ENCODE assay signal across 23 cellular contexts in genomic region chr7:5322621-5323410, GRCh38. TPM values are rescaled to one million over a fixed set of nuclear protein-coding genes. Genes with fewer than 3 reads are reported as not detected.
DNase-seq lines count a peak whose midpoint lies in the region; ATAC-seq and TF ChIP-seq lines count a peak whose summit lies in the region.
"Had no signal": no experiment of that assay in that cellular context is flagged by ENCODE, and none has a peak within 500 bp of the region (broad histone marks: within the 10 kb centered on the region; RNA-seq: fewer than 3 reads in every experiment).

No MANE protein-coding gene starts in this region.

- H3K27ac Mint-ChIP-seq in activated naive CD4-positive, alpha-beta T cell treated with anti-CD3 and anti-CD28 coated beads, Interleukin-2, amount 50 U/mL, for 24 hours = peak overlapping the region; percentile 30
- no peak overlapping the region for H3K27ac Mint-ChIP-seq in endothelial cell (ENCODE audit: unreplicated experiment)
- no peak overlapping the region for H3K27ac Mint-ChIP-seq in CD4-positive, alpha-beta memory T cell
- H3K27ac Mint-ChIP-seq: GM23338 had no signal

- H3K27me3 Mint-ChIP-seq in activated naive CD4-positive, alpha-beta T cell treated with anti-CD3 and anti-CD28 coated beads, Interleukin-2, amount 50 U/mL, for 24 hours = no peaks in the 10 kb centered on the region
- peaks cover 15% of the 10 kb centered on the region for H3K27me3 Mint-ChIP-seq in endothelial cell (ENCODE audit: unreplicated experiment)
- no peaks in the 10 kb centered on the region for H3K27me3 Mint-ChIP-seq in CD4-positive, alpha-beta memory T cell

- no peak overlapping the region for H2AFZ ChIP-seq in osteoblast (ENCODE audit: low read length)
- H2AFZ ChIP-seq: GM23338 had no signal

- H3K4me1 Mint-ChIP-seq in activated naive CD4-positive, alpha-beta T cell treated with anti-CD3 and anti-CD28 coated beads, Interleukin-2, amount 50 U/mL, for 24 hours = peaks cover 4% of the 10 kb centered on the region
- H3K4me1 Mint-ChIP-seq in endothelial cell (ENCODE audit: unreplicated experiment) = no peaks in the 10 kb centered on the region
- peaks cover 0 to 5% (median under 1%) of the 10 kb centered on the region in 4 donors for H3K4me1 Mint-ChIP-seq in CD4-positive, alpha-beta memory T cell
- H3K4me1 Mint-ChIP-seq: CD14-positive monocyte had no signal

- H3K4me1 ChIP-seq in Panc1 (ENCODE audit: control insufficient read depth, insufficient read depth, low read length) (no peaks in the 10 kb centered on the region), osteoblast (ENCODE audit: insufficient read depth, low read length) (peaks cover 4% of the 10 kb centered on the region)
- no peaks in the 10 kb centered on the region for H3K4me1 ChIP-seq in CD4-positive, alpha-beta memory T cell (ENCODE audit: insufficient read depth, low read length)

- in situ Hi-C loops in Panc1 (cut with HindIII; ENCODE audit: low pct_unique_long_range_greater_than_20kb, low sequenced_read_pairs) = no loop called here

- peaks cover 37% of the 10 kb centered on the region for H3K36me3 Mint-ChIP-seq in activated naive CD4-positive, alpha-beta T cell treated with anti-CD3 and anti-CD28 coated beads, Interleukin-2, amount 50 U/mL, for 24 hours
- H3K36me3 Mint-ChIP-seq in endothelial cell (ENCODE audit: low read depth, unreplicated experiment) = peaks cover 55% of the 10 kb centered on the region
- peaks cover 42 to 59% of the 10 kb centered on the region in 2 donors for H3K36me3 Mint-ChIP-seq in CD4-positive, alpha-beta memory T cell

- CTCF ChIA-PET in Panc1 (lab: Charles Lee) = no interaction called here
- CTCF ChIA-PET in CD4-positive, alpha-beta memory T cell (lab: Charles Lee; ENCODE audit: partially characterized antibody) = no interaction called here

- TSS peak; percentile 45 for BruUV-seq in Panc1 (replicated peaks; lab: Mats Ljungman, UMichigan)

- no peak overlapping the region for H3K27ac ChIP-seq in Panc1 (ENCODE audit: low read length)
- no peak overlapping the region for H3K27ac ChIP-seq in osteoblast (ENCODE audit: low read depth, low read length)
- no peak overlapping the region for H3K27ac ChIP-seq in CD4-positive, alpha-beta memory T cell (ENCODE audit: low read depth, low read length)

- no peak overlapping the region for H3K4me2 ChIP-seq in osteoblast (ENCODE audit: insufficient read depth, low read length)
- H3K4me2 ChIP-seq: GM23338 had no signal

- no peaks in the 10 kb centered on the region for H3K9me3 Mint-ChIP-seq in activated naive CD4-positive, alpha-beta T cell treated with anti-CD3 and anti-CD28 coated beads, Interleukin-2, amount 50 U/mL, for 24 hours
- H3K9me3 Mint-ChIP-seq in endothelial cell (ENCODE audit: unreplicated experiment) = no peaks in the 10 kb centered on the region
- peaks cover 0 to 23% (median 16%) of the 10 kb centered on the region in 8 donors for H3K9me3 Mint-ChIP-seq in CD4-positive, alpha-beta memory T cell

- DNase-seq in activated naive CD4-positive, alpha-beta T cell (lab: John Stamatoyannopoulos, UW) = no peak
- no peak for DNase-seq in Panc1 (ENCODE audit: low read depth, low spot score)
- no peak for DNase-seq in endothelial cell (ENCODE audit: low spot score)
- DNase-seq in osteoblast (ENCODE audit: insufficient read length, low spot score, missing footprints) = peak; percentile 42
- DNase-seq in posterior vena cava (ENCODE audit: low spot score) = no peak
- DNase-seq in CD4-positive, alpha-beta memory T cell = no peak
- DNase-seq: 8988T, DMS 273 treated with DMSO at 0.1 percent for 48 hours, DMS79 treated with DMSO at 0.1 percent for 48 hours, KBM-7, MM.1S, NCI-H1048, NCI-H1417 treated with DMSO at 0.1 percent for 48 hours, NCI-H187, NCI-H446, NCI-H526, PC-3, RPMI8226, SIG-M5 had no signal

- no peak overlapping the region for H3K4me3 Mint-ChIP-seq in activated naive CD4-positive, alpha-beta T cell treated with anti-CD3 and anti-CD28 coated beads, Interleukin-2, amount 50 U/mL, for 24 hours
- H3K4me3 Mint-ChIP-seq in endothelial cell (ENCODE audit: unreplicated experiment) = peak overlapping the region; percentile 51
- H3K4me3 Mint-ChIP-seq in CD4-positive, alpha-beta memory T cell = no peak overlapping the region
- H3K4me3 Mint-ChIP-seq: CD14-positive monocyte, GM23338 had no signal

- ATAC-seq in Panc1 (peak; percentile 40), HG02981 (IDR thresholded peaks at IDR 0.05; ENCODE audit: unreplicated experiment) (no peak)
- ATAC-seq: GM23338, PC-3 had no signal

- intact Hi-C loops in Panc1 (cut with micrococcal nuclease; ENCODE audit: unreplicated experiment) = no loop called here
- intact Hi-C loops in posterior vena cava (cut with DNase I) = no loop called here
- intact Hi-C loops in CD4-positive, alpha-beta memory T cell (cut with micrococcal nuclease) = no loop called here

- H3K36me3 ChIP-seq in Panc1 (ENCODE audit: control insufficient read depth, insufficient read depth, low read length) (peaks cover 4% of the 10 kb centered on the region), osteoblast (ENCODE audit: insufficient read depth, low read length) (peaks cover 56% of the 10 kb centered on the region)
- H3K36me3 ChIP-seq in CD4-positive, alpha-beta memory T cell (ENCODE audit: insufficient read depth, low read length) = peaks cover 5% of the 10 kb centered on the region

- H3K27me3 ChIP-seq in Panc1 (ENCODE audit: control insufficient read depth, insufficient read depth, low read length) (no peaks in the 10 kb centered on the region), osteoblast (ENCODE audit: insufficient read depth, low read length) (no peaks in the 10 kb centered on the region)
- H3K27me3 ChIP-seq in CD4-positive, alpha-beta memory T cell (ENCODE audit: insufficient read depth, low read length) = no peaks in the 10 kb centered on the region

- H4K20me1 ChIP-seq in osteoblast (ENCODE audit: insufficient read depth, low read length) = no peaks in the 10 kb centered on the region

- POLR2A ChIA-PET in Panc1 (lab: Charles Lee) = no interaction called here
- POLR2A ChIA-PET in CD4-positive, alpha-beta memory T cell (lab: Charles Lee; ENCODE audit: partially characterized antibody) = no interaction called here

- H3K79me2 ChIP-seq in osteoblast (ENCODE audit: insufficient read depth, low read length) = peaks cover 5% of the 10 kb centered on the region

- H3K9me3 ChIP-seq in Panc1 (ENCODE audit: control insufficient read depth, insufficient read depth, low read depth, low read length) = no peaks in the 10 kb centered on the region; the same call in 1 of the 2 replicates
- H3K9me3 ChIP-seq in osteoblast (ENCODE audit: low read depth, low read length) = no peaks in the 10 kb centered on the region
- no peaks in the 10 kb centered on the region for H3K9me3 ChIP-seq in CD4-positive, alpha-beta memory T cell (ENCODE audit: control insufficient read depth in 1 of 2, low read length in 2 of 2)

- no peak overlapping the region for H3K4me3 ChIP-seq in Panc1 (ENCODE audit: low read depth in 2 of 2, low read length in 2 of 2)
- H3K4me3 ChIP-seq in osteoblast (ENCODE audit: insufficient read depth, low read length) = no peak overlapping the region
- H3K4me3 ChIP-seq in CD4-positive, alpha-beta memory T cell (ENCODE audit: low read length in 2 of 2) = no peak overlapping the region
- H3K4me3 ChIP-seq: GM23338 had no signal

- TF ChIP-seq CTCF in Panc1 (IDR thresholded peaks at IDR 0.05) (no peak), endothelial cell (IDR thresholded peaks at IDR 0.05; ENCODE audit: unreplicated experiment) (no peak), osteoblast (IDR thresholded peaks at IDR 0.05; ENCODE audit: extremely low read depth, low read depth, low read length) (no peak)

RNA-seq across cellular contexts. Expression of gene SLC29A4, which starts 40.1 kb away (rescaled TPM):
- 38.9 TPM for total RNA-seq in Panc1 (2021; ENCODE audit: unreplicated experiment)
- polyA plus RNA-seq in Panc1 (2012; ENCODE audit: insufficient read length) = 83.6 TPM
- total RNA-seq in endothelial cell (ENCODE audit: unreplicated experiment) = 6.4 TPM
- total RNA-seq in osteoblast = 0.88 and 1.1 TPM in 2 replicates
- total RNA-seq in posterior vena cava = 1 to 10 TPM in 1 of 2 donors, under 1 TPM in 1; 0.90 to 1.4 TPM
- under 1 TPM; 0.36 to 0.76 TPM for total RNA-seq in CD4-positive, alpha-beta memory T cell
- under 1 TPM; 0.50 to 0.82 TPM for polyA plus RNA-seq in CD4-positive, alpha-beta memory T cell
